In genomic region chr17:39704821-39705551, GRCh38 we compare ENCODE assay signal across 1 cellular context.
A peak's percentile ranks its signal among the peaks of the same experiment; 100 is the strongest.
TF ChIP-seq lines count a peak whose summit lies in the region.

No MANE protein-coding gene starts in this region.

TF ChIP-seq in HepG2, 621 proteins besides CTCF, POLR2A, EP300 and RAD21:
- TF ChIP-seq TEAD3 (CRISPR knock-in tag; optimal IDR thresholded peaks at IDR 0.05; ENCODE audit: borderline replicate concordance): peak; percentile 91
- peak; percentile 69 for TF ChIP-seq ZKSCAN1 (IDR thresholded peaks at IDR 0.05; ENCODE audit: low read length)
- no peak for TF ChIP-seq ARID2 (CRISPR knock-in tag; IDR thresholded peaks at IDR 0.05; ENCODE audit: borderline replicate concordance)
- peak; percentile 23 for TF ChIP-seq AGO2 (optimal IDR thresholded peaks at IDR 0.05; ENCODE audit: low read depth, low read length)
- TF ChIP-seq, protein P1, sequence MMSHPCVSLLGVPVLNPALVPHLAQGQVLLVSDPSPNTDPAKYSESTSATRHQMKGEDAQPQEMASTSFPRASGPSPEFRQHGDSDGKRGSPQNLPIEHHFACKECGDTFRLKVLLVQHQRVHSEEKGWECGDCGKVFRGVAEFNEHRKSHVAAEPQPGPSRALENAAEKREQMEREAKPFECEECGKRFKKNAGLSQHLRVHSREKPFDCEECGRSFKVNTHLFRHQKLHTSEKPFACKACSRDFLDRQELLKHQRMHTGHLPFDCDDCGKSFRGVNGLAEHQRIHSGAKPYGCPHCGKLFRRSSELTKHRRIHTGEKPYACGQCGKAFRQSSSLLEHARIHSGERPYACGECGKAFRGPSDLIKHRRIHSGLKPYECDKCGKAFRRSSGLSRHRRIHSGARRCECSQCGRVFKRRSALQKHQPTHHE (CRISPR knock-in tag; IDR thresholded peaks at IDR 0.05; ENCODE audit: borderline replicate concordance): no peak
- TF ChIP-seq ZNF605 (CRISPR knock-in tag; IDR thresholded peaks at IDR 0.05): 0 out of 2 replicates have a peak, but pooled peaks have one; percentile 12
- TF ChIP-seq CBFB (CRISPR knock-in tag; IDR thresholded peaks at IDR 0.05): no peak
- TF ChIP-seq RBM39 (IDR thresholded peaks at IDR 0.05; ENCODE audit: low read depth, low read length, poor library complexity, severe bottlenecking): peak; percentile 17
